ENCODE assay signal across 8 cellular contexts in the genomic region with DNA sequence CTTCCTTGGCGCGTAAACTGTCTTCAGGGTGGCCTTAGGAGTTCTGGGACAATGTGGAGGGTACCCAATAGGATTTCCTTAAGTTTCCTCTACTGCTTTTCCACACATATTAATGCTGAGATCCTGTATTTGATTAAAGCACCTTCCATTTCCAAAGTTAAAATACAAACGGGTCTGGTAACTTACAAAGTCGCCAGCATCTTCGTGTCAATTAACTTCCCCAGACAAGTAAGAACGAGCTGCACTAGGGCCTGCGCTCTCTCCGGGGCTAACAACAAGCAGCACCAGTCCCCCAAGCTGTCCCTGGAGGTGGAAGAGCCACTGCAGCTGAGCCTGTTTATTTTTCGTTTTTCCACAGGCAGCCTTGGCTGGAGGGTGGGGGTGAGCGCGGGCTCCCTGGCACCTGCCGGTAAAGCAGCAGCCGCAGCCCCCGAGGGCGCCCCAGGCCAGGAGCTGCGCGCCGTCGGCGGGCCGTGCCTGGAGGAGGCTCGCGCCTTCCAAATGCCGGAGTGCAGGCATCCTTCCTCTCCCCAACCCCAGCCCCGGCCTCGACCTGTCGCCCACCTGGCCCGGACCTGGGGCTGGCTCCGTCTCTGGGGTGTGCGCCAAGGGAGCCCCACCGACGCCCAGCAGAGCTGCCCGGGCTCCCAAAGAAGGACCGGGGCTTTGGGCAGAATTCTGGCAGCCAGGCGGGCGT.
DNase-seq lines count a peak whose midpoint lies in the region; ATAC-seq and TF ChIP-seq lines count a peak whose summit lies in the region.

No MANE protein-coding gene starts in this region.

- WGBS in esophagus muscularis mucosa = 17% methylated on average over 14 of the region's 36 CpGs
- WGBS in prostate gland = 10% methylated on average over 24 of the region's 36 CpGs

- H3K4me1 ChIP-seq in HUES6 (ENCODE audit: control insufficient read depth, insufficient read depth, low read length) = peaks cover 12% of the 10 kb centered on the region
- peaks cover 19 to 50% (median 44%) of the 10 kb centered on the region in 4 donors for H3K4me1 ChIP-seq in esophagus muscularis mucosa
- H3K4me1 ChIP-seq in prostate gland (replicated peaks) = no peaks in the 10 kb centered on the region

- H3K4me3 ChIP-seq in HUES6 (ENCODE audit: low read depth, low read length) = peak overlapping the region; percentile 59
- peak overlapping the region; percentile 79 to 92 (median 86) for H3K4me3 ChIP-seq in esophagus muscularis mucosa
- peak overlapping the region; percentile 58 to 64 for H3K4me3 ChIP-seq in prostate gland

- in situ Hi-C loops in GM13976 (cut with MboI; ENCODE audit: low sequenced_read_pairs, unreplicated experiment) = loop anchor here (10.0 kb wide), 1 partner anchor 308 kb away; no protein-coding TSS in a partner anchor

- no peak for TF ChIP-seq CTCF in GM13976 (IDR thresholded peaks at IDR 0.05; ENCODE audit: borderline replicate concordance, control extremely low read depth, extremely low read depth, insufficient read depth, missing control alignments)
- TF ChIP-seq CTCF in esophagus muscularis mucosa (IDR thresholded peaks at IDR 0.05) = no peak
- no peak for TF ChIP-seq CTCF in prostate gland (IDR thresholded peaks at IDR 0.05)

- no peak for TF ChIP-seq EP300 in esophagus muscularis mucosa (IDR thresholded peaks at IDR 0.05)

- H3K27ac ChIP-seq in HUES6 (ENCODE audit: low read depth, low read length) (no peak overlapping the region), esophagus muscularis mucosa (replicated peaks in 1 of 4) (peak overlapping the region; percentile 80 to 84 (median 82)), prostate gland (peak overlapping the region; percentile 70)

- H3K9ac ChIP-seq in HUES6 (ENCODE audit: low read length) = no peak overlapping the region

- intact Hi-C loops in esophagus muscularis mucosa (cut with DNase I) (loop anchor here (10.0 kb wide), 1 partner anchor 98 kb away; no protein-coding TSS in a partner anchor), prostate gland (cut with DNase I) (no loop called here)

- peak; percentile 27 for ATAC-seq in GM21526 (IDR thresholded peaks at IDR 0.05; ENCODE audit: low FRiP score, unreplicated experiment)

- TF ChIP-seq POLR2A in esophagus muscularis mucosa (IDR thresholded peaks at IDR 0.05; ENCODE audit: low read depth) (no peak), prostate gland (IDR thresholded peaks at IDR 0.05) (no peak)

- peak; percentile 50 for DNase-seq in GM13976 (ENCODE audit: low spot score)
- DNase-seq in esophagus muscularis mucosa (ENCODE audit: extremely low spot score) = peak; percentile 74
- DNase-seq in prostate gland (ENCODE audit: low spot score) = peak; percentile 40
- no peak for DNase-seq in NK-92 (lab: John Stamatoyannopoulos, UW; ENCODE audit: unreplicated experiment)
- no peak for DNase-seq in NCI-H446 (lab: John Stamatoyannopoulos, UW)
- DNase-seq in activated CD8-positive, alpha-beta memory T cell treated with anti-CD3 and anti-CD28 coated beads, Interleukin-2, amount 50 U/mL, for 48 hours = no peak

- peaks cover 61% of the 10 kb centered on the region for H3K27me3 ChIP-seq in HUES6 (ENCODE audit: control insufficient read depth, insufficient read depth, low read length)
- peaks cover 0 to 15% (median 0%) of the 10 kb centered on the region in 4 donors for H3K27me3 ChIP-seq in esophagus muscularis mucosa
- H3K27me3 ChIP-seq in prostate gland (replicated peaks; ENCODE audit: insufficient read depth) = no peaks in the 10 kb centered on the region

- H3K36me3 ChIP-seq in HUES6 (ENCODE audit: control insufficient read depth, insufficient read depth, low read length) = no peaks in the 10 kb centered on the region
- H3K36me3 ChIP-seq in esophagus muscularis mucosa = no peaks in the 10 kb centered on the region
- H3K36me3 ChIP-seq in prostate gland = no peaks in the 10 kb centered on the region

- H3K9me3 ChIP-seq in HUES6 (ENCODE audit: control insufficient read depth, insufficient read depth, low read depth, low read length) = no peaks in the 10 kb centered on the region
- no peaks in the 10 kb centered on the region for H3K9me3 ChIP-seq in esophagus muscularis mucosa
- no peaks in the 10 kb centered on the region for H3K9me3 ChIP-seq in prostate gland

Comparison
In these comparisons a context has a peak if more than half of its experiments do, and no peak if none do; other contexts are left out.
1. DNase-seq: peak in GM13976 (single experiment), esophagus muscularis mucosa (single experiment) and prostate gland (single experiment); none in NK-92 (single experiment), NCI-H446 (0 of 2) and activated CD8-positive, alpha-beta memory T cell treated with anti-CD3 and anti-CD28 coated beads, Interleukin-2, amount 50 U/mL, for 48 hours (single experiment).
2. Peak in every context shown above with its lines, with median percentiles within 50 percentile points of each other: H3K4me3 ChIP-seq.